Comparison of ENCODE assay signal across 29 cellular contexts in genomic region chr21:37656899-37657298, GRCh38.
"Had no signal": no experiment of that assay in that cellular context is flagged by ENCODE, and none has a peak within 500 bp of the region (broad histone marks: within the 10 kb centered on the region; RNA-seq: fewer than 3 reads in every experiment).

No MANE protein-coding gene starts in this region.

- H3K27ac ChIP-seq: body of pancreas, cardiac muscle cell, coronary artery, esophagus squamous epithelium, heart right ventricle had no signal

- H3K4me3 ChIP-seq: body of pancreas, cardiac muscle cell, coronary artery, dorsolateral prefrontal cortex, esophagus squamous epithelium, gastroesophageal sphincter, heart right ventricle had no signal

- DNase-seq: activated CD4-positive, alpha-beta T cell treated with anti-CD3 and anti-CD28 coated beads for 1 hour; activated CD4-positive, alpha-beta T cell treated with anti-CD3 and anti-CD28 coated beads for 48 hours; activated CD4-positive, alpha-beta T cell treated with anti-CD3 and anti-CD28 coated beads, Interleukin-2, amount 50 U/mL, for 1 hour; activated CD4-positive, alpha-beta T cell treated with anti-CD3 and anti-CD28 coated beads, Interleukin-2, amount 50 U/mL, for 48 hours; activated CD8-positive, alpha-beta memory T cell treated with anti-CD3 and anti-CD28 coated beads for 24 hours; activated CD8-positive, alpha-beta T cell treated with anti-CD3 and anti-CD28 coated beads for 36 hours; activated effector memory CD4-positive, alpha-beta T cell treated with Interleukin-2 at 50 U/mL for 16 hours; activated gamma-delta T cell treated with Interleukin-2 at 50 U/mL for 16 hours; activated naive CD4-positive, alpha-beta T cell treated with anti-CD3 and anti-CD28 coated beads, Interleukin-2, amount 50 U/mL, for 16 hours; activated naive CD4-positive, alpha-beta T cell treated with Interleukin-2 at 50 U/mL for 16 hours; activated T-cell treated with anti-CD3 and anti-CD28 coated beads, Interleukin-2, amount 50 U/mL, for 4 hours; amniotic stem cell; aorta; body of pancreas; central memory CD4-positive, alpha-beta T cell; cerebellar nuclear complex; dorsolateral prefrontal cortex; effector memory CD4-positive, alpha-beta T cell; endodermal cell; esophagus squamous epithelium; foreskin melanocyte; heart right ventricle; SW 1271; T-cell; T-helper 9 cell had no signal

- H3K27me3 ChIP-seq: body of pancreas, cardiac muscle cell, dorsolateral prefrontal cortex, gastroesophageal sphincter had no signal

- ATAC-seq: activated CD8-positive, alpha-beta T cell treated with anti-CD3 and anti-CD28 coated beads for 36 hours; activated T-cell treated with anti-CD3 and anti-CD28 coated beads, Interleukin-2, amount 50 U/mL, for 4 hours; activated T-helper 17 cell treated with anti-CD3 and anti-CD28 coated beads, Interleukin-2, amount 50 U/mL, for 72 hours; body of pancreas; gastroesophageal sphincter; T-cell had no signal

- H3K9me3 ChIP-seq: body of pancreas, esophagus squamous epithelium, gastroesophageal sphincter, heart right ventricle had no signal

- H3K36me3 ChIP-seq: cardiac muscle cell, esophagus squamous epithelium, gastroesophageal sphincter, heart right ventricle had no signal
